Comparison of ENCODE assay signal across 27 cellular contexts in genomic region chr11:84685976-84686375, GRCh38.
"Had no signal": no experiment of that assay in that cellular context is flagged by ENCODE, and none has a peak within 500 bp of the region (broad histone marks: within the 10 kb centered on the region; RNA-seq: fewer than 3 reads in every experiment).

No MANE protein-coding gene starts in this region.

- DNase-seq: effector CD8-positive, alpha-beta T cell; endodermal cell; foreskin fibroblast; gastrocnemius medialis; heart left ventricle; mesenchymal stem cell; mucosa of descending colon; naive B cell; stimulated activated CD4-positive, alpha-beta T cell treated with anti-CD3 and anti-CD28 coated beads, Interleukin-2, amount 100 ng/mL, for 24 hours; stimulated activated CD4-positive, alpha-beta T cell treated with anti-CD3 and anti-CD28 coated beads, Interleukin-4, amount 100 ng/mL, for 24 hours; stimulated activated naive CD4-positive, alpha-beta T cell treated with Interleukin-2 at 50 U/mL for 16 hours; stomach; thyroid gland; trophoblast cell had no signal

- H3K4me3 Mint-ChIP-seq: dendritic cell treated with granulocyte-macrophage colony-stimulating factor and Interleukin-4, amounts not matched to agents 40 ng/mL and 50 ng/mL, for 4 days; endodermal cell; mesothelial cell of epicardium; naive B cell; natural killer cell treated with Interleukin-12 subunit alpha and Interleukin-12 subunit beta and Interleukin-15 and Interleukin-18, amount 100 ng/mL, for 72 hours; neural crest cell; stimulated activated effector memory CD8-positive, alpha-beta T cell treated with anti-CD3 and anti-CD28 coated beads, Interleukin-12 subunit alpha, Interleukin-12 subunit beta, amount 100 ng/mL, for 72 hours had no signal

- H2AFZ ChIP-seq: hepatocyte, parathyroid adenoma had no signal

- H3K27me3 Mint-ChIP-seq: dendritic cell treated with granulocyte-macrophage colony-stimulating factor and Interleukin-4, amounts not matched to agents 40 ng/mL and 50 ng/mL, for 4 days; naive B cell; natural killer cell treated with Interleukin-12 subunit alpha and Interleukin-12 subunit beta and Interleukin-15 and Interleukin-18, amount 100 ng/mL, for 72 hours had no signal

- H3K4me1 ChIP-seq: gastrocnemius medialis, heart left ventricle, parathyroid adenoma, prostate gland, right atrium auricular region, stomach, thyroid gland had no signal

- H3K9me3 ChIP-seq: gastrocnemius medialis, heart left ventricle, mucosa of descending colon, prostate gland, right atrium auricular region, stomach, thyroid gland had no signal

- H3K4me3 ChIP-seq: gastrocnemius medialis, heart left ventricle, hepatocyte, mucosa of descending colon, prostate gland, right atrium auricular region, stomach, thyroid gland had no signal

- H3K4me2 ChIP-seq: hepatocyte had no signal

- ATAC-seq: esophagus mucosa; gastrocnemius medialis; heart left ventricle; left lobe of liver; mucosa of descending colon; natural killer cell treated with Interleukin-12 subunit alpha and Interleukin-12 subunit beta and Interleukin-15 and Interleukin-18, amount 100 ng/mL, for 72 hours; sciatic nerve; stimulated activated effector memory CD8-positive, alpha-beta T cell treated with anti-CD3 and anti-CD28 coated beads, Interleukin-12 subunit alpha, Interleukin-12 subunit beta, amount 100 ng/mL, for 72 hours had no signal

- H3K36me3 Mint-ChIP-seq: mesothelial cell of epicardium; naive B cell; natural killer cell treated with Interleukin-12 subunit alpha and Interleukin-12 subunit beta and Interleukin-15 and Interleukin-18, amount 100 ng/mL, for 72 hours; stimulated activated effector memory CD8-positive, alpha-beta T cell treated with anti-CD3 and anti-CD28 coated beads, Interleukin-12 subunit alpha, Interleukin-12 subunit beta, amount 100 ng/mL, for 72 hours had no signal

- H3K27me3 ChIP-seq: gastrocnemius medialis, heart left ventricle, hepatocyte, right atrium auricular region, stomach, thyroid gland had no signal

- H3K9ac ChIP-seq: parathyroid adenoma had no signal

- H3K27ac Mint-ChIP-seq: dendritic cell treated with granulocyte-macrophage colony-stimulating factor and Interleukin-4, amounts not matched to agents 40 ng/mL and 50 ng/mL, for 4 days; endodermal cell; mesothelial cell of epicardium; naive B cell; natural killer cell treated with Interleukin-12 subunit alpha and Interleukin-12 subunit beta and Interleukin-15 and Interleukin-18, amount 100 ng/mL, for 72 hours; stimulated activated effector memory CD8-positive, alpha-beta T cell treated with anti-CD3 and anti-CD28 coated beads, Interleukin-12 subunit alpha, Interleukin-12 subunit beta, amount 100 ng/mL, for 72 hours had no signal

- H3K36me3 ChIP-seq: gastrocnemius medialis, heart left ventricle, prostate gland, right atrium auricular region, stomach, thyroid gland had no signal

- H3K79me2 ChIP-seq: hepatocyte, parathyroid adenoma had no signal

- H3K9me3 Mint-ChIP-seq: dendritic cell treated with granulocyte-macrophage colony-stimulating factor and Interleukin-4, amounts not matched to agents 40 ng/mL and 50 ng/mL, for 4 days; endodermal cell; mesothelial cell of epicardium; neural crest cell had no signal

- H3K4me1 Mint-ChIP-seq: mesothelial cell of epicardium; naive B cell; neural crest cell; stimulated activated effector memory CD8-positive, alpha-beta T cell treated with anti-CD3 and anti-CD28 coated beads, Interleukin-12 subunit alpha, Interleukin-12 subunit beta, amount 100 ng/mL, for 72 hours had no signal

- H3K27ac ChIP-seq: epithelial cell of prostate, gastrocnemius medialis, heart left ventricle, hepatocyte, parathyroid adenoma, prostate gland, right atrium auricular region, stomach, thyroid gland had no signal
